Comparison of ENCODE assay signal across 12 cellular contexts in the genomic region with DNA sequence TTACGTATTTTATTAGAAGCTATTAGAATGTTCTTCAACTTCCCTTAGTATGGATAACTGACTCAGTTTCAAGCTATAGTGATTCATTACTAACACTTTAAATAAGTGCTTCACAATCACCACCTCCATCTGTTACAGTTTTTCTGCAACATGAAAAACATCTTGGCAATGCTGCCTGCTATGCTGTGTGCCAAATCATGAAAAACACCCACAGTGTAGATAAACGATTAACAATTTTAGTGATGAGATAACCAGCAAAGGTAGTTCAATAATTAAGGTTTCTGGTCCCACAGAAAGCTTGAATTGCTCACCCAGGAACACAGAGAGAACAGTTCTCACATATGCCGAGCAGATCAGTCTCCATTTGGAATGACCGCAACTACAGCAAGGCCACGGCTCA. TPM values are rescaled to one million over a fixed set of nuclear protein-coding genes. Genes with fewer than 3 reads are reported as not detected.
DNase-seq lines count a peak whose midpoint lies in the region; ATAC-seq and TF ChIP-seq lines count a peak whose summit lies in the region.
"Had no signal": no experiment of that assay in that cellular context is flagged by ENCODE, and none has a peak within 500 bp of the region (broad histone marks: within the 10 kb centered on the region; RNA-seq: fewer than 3 reads in every experiment).

No MANE protein-coding gene starts in this region.

- intact Hi-C loops in OCI-LY7 (cut with micrococcal nuclease; ENCODE audit: unreplicated experiment), result no loop called here

- no peak for ATAC-seq in HG02852 (IDR thresholded peaks at IDR 0.05; ENCODE audit: unreplicated experiment)
- ATAC-seq in GM21515 (IDR thresholded peaks at IDR 0.05; ENCODE audit: unreplicated experiment), result no peak
- ATAC-seq in HG02973 (IDR thresholded peaks at IDR 0.05; ENCODE audit: unreplicated experiment), result no peak
- ATAC-seq: effector memory CD8-positive, alpha-beta T cell; left lung had no signal

- no TSS peak for BruUV-seq in OCI-LY7 (replicated peaks; lab: Mats Ljungman, UMichigan)

- no peaks in the 10 kb centered on the region for H3K9me2 ChIP-seq in OCI-LY7 (ENCODE audit: insufficient read depth, low read length)

- no peak overlapping the region for H2AFZ ChIP-seq in OCI-LY7 (ENCODE audit: low read length)

- peak overlapping the region; percentile 94 for H3K27ac ChIP-seq in OCI-LY7 (ENCODE audit: low read depth, low read length, poor library complexity, severe bottlenecking)
- H3K27ac ChIP-seq: ascending aorta, left lung had no signal

- H3K36me3 ChIP-seq in OCI-LY7 (ENCODE audit: insufficient read depth, low read length), result peaks cover 25% of the 10 kb centered on the region
- H3K36me3 ChIP-seq: ascending aorta, left lung had no signal

- peaks cover 88% of the 10 kb centered on the region for H3K79me2 ChIP-seq in OCI-LY7 (ENCODE audit: insufficient read depth, low read depth, low read length)

- DNase-seq in AG08395 (ENCODE audit: low spot score), result peak; percentile 43
- DNase-seq in DMS 273 treated with DMSO at 0.1 percent for 48 hours (lab: John Stamatoyannopoulos, UW), result peak; percentile 58
- DNase-seq in OCI-LY7 (ENCODE audit: low spot score), result no peak
- peak; percentile 42 for DNase-seq in fibroblast of mammary gland (ENCODE audit: low read depth)
- DNase-seq in KG1 (lab: John Stamatoyannopoulos, UW), result no peak
- DNase-seq: effector memory CD8-positive, alpha-beta T cell; left lung; NCI-H1417 treated with DMSO at 0.1 percent for 48 hours had no signal

- H3K9me3 ChIP-seq in OCI-LY7 (ENCODE audit: low read length), result no peaks in the 10 kb centered on the region
- H3K9me3 ChIP-seq: ascending aorta, left lung had no signal

- CTCF ChIA-PET in OCI-LY7 (lab: Charles Lee; ENCODE audit: unreplicated experiment), result interaction anchor here (1.4 kb wide), 1 partner anchor 19 kb away, joined by 3 read pairs; no protein-coding TSS in a partner anchor

- peaks cover 6% of the 10 kb centered on the region; the same call in 1 of the 2 replicates for H4K20me1 ChIP-seq in OCI-LY7 (ENCODE audit: insufficient read depth, low read length)

- peak overlapping the region; percentile 84 for H3K4me2 ChIP-seq in OCI-LY7 (ENCODE audit: low read length)

- TF ChIP-seq CTCF in OCI-LY7 (conservative IDR thresholded peaks at IDR 0.05; ENCODE audit: low read length), result no peak
- TF ChIP-seq CTCF in fibroblast of mammary gland (conservative IDR thresholded peaks at IDR 0.05; ENCODE audit: control insufficient read depth, insufficient read depth, low read depth, low read length), result no peak

- POLR2A ChIA-PET in OCI-LY7 (lab: Charles Lee), result interaction anchor here (2.1 to 16.4 kb wide), 4 partner anchors 8 to 55 kb away, joined by 14 to 393 read pairs (median 72); no protein-coding TSS in a partner anchor

- peaks cover 91% of the 10 kb centered on the region for H3K4me1 ChIP-seq in OCI-LY7 (ENCODE audit: insufficient read depth, low read length, poor library complexity, severe bottlenecking)

- H3K4me3 ChIP-seq in OCI-LY7 (ENCODE audit: low read depth, low read length, poor library complexity, severe bottlenecking) (no peak overlapping the region), fibroblast of mammary gland (ENCODE audit: control insufficient read depth, low read depth, low read length) (no peak overlapping the region)
- H3K4me3 ChIP-seq: ascending aorta, left lung had no signal

RNA-seq across cellular contexts. Expression of a gene that starts 51.4 kb away (rescaled TPM):
- 113 TPM in 2 replicates for total RNA-seq in OCI-LY7 (2014; rRNA removed; shearing (Covaris generic))
- 118 and 144 TPM in 2 replicates for total RNA-seq in OCI-LY7 (2022)

Comparison
In these comparisons a context has a peak if more than half of its experiments do, and no peak if none do; other contexts are left out.
1. DNase-seq: peak in AG08395 (single experiment), DMS 273 treated with DMSO at 0.1 percent for 48 hours (single experiment) and fibroblast of mammary gland (single experiment); none in OCI-LY7 (single experiment) and KG1 (single experiment).